Comparison of ENCODE assay signal across 10 cellular contexts in the genomic region with DNA sequence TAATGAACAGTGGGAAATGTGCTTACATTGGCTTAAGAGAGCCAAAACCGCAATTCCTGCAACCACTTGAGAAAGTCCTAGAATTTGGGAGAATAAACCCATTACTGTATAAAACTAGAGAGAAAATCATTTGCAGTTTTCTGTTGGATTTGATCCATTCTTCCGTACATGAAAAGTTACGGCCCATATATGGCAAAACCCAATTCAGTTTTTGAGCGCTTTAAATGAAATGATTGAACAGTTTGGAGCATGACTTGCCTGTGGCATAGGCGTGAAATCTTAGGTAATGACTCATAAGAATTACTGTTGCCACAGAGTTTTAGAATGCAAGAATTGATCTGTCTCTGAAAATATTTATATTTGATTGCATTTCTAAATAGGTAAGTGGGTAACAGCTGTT. TPM values are rescaled to one million over a fixed set of nuclear protein-coding genes. Genes with fewer than 3 reads are reported as not detected.
DNase-seq lines count a peak whose midpoint lies in the region; ATAC-seq and TF ChIP-seq lines count a peak whose summit lies in the region.
"Had no signal": no experiment of that assay in that cellular context is flagged by ENCODE, and none has a peak within 500 bp of the region (broad histone marks: within the 10 kb centered on the region; RNA-seq: fewer than 3 reads in every experiment).

No MANE protein-coding gene starts in this region.

- no peaks in the 10 kb centered on the region for H3K36me3 Mint-ChIP-seq in chondrocyte (ENCODE audit: low read depth)
- H3K36me3 Mint-ChIP-seq in mesothelial cell of epicardium = peaks cover 2% of the 10 kb centered on the region
- H3K36me3 Mint-ChIP-seq in glutamatergic neuron (ENCODE audit: unreplicated experiment) = no peaks in the 10 kb centered on the region

- TF ChIP-seq CTCF in chondrocyte (IDR thresholded peaks at IDR 0.05) (no peak), mesothelial cell of epicardium (IDR thresholded peaks at IDR 0.05; ENCODE audit: unreplicated experiment) (no peak), glutamatergic neuron (IDR thresholded peaks at IDR 0.05; ENCODE audit: partially characterized antibody, unreplicated experiment) (no peak)

- H3K27ac Mint-ChIP-seq in chondrocyte (ENCODE audit: unreplicated experiment) = peak overlapping the region; percentile 70
- peak overlapping the region; percentile 62 for H3K27ac Mint-ChIP-seq in mesothelial cell of epicardium
- no peak overlapping the region for H3K27ac Mint-ChIP-seq in glutamatergic neuron (ENCODE audit: unreplicated experiment)

- ATAC-seq in GM21447 (IDR thresholded peaks at IDR 0.05; ENCODE audit: unreplicated experiment) = no peak

- H3K27me3 Mint-ChIP-seq in chondrocyte (ENCODE audit: low read depth) = no peaks in the 10 kb centered on the region
- no peaks in the 10 kb centered on the region for H3K27me3 Mint-ChIP-seq in mesothelial cell of epicardium (ENCODE audit: low read depth)
- no peaks in the 10 kb centered on the region for H3K27me3 Mint-ChIP-seq in glutamatergic neuron (ENCODE audit: unreplicated experiment)

- peaks cover 37% of the 10 kb centered on the region for H3K4me1 Mint-ChIP-seq in chondrocyte (ENCODE audit: low read depth)
- peaks cover 35% of the 10 kb centered on the region for H3K4me1 Mint-ChIP-seq in mesothelial cell of epicardium
- H3K4me1 Mint-ChIP-seq in glutamatergic neuron (ENCODE audit: low read depth, unreplicated experiment) = peaks cover 14% of the 10 kb centered on the region

- DNase-seq in EL (peak; percentile 60), NCI-H460 (ENCODE audit: extremely low read depth, low read depth) (peak; percentile 4), chondrocyte (ENCODE audit: low spot score) (no peak), mesothelial cell of epicardium (ENCODE audit: low spot score in 2 of 2, unreplicated experiment in 2 of 2) (no peak), SIG-M5 (lab: John Stamatoyannopoulos, UW) (no peak), NCI-H2196 treated with DMSO at 0.1 percent for 48 hours (lab: John Stamatoyannopoulos, UW; ENCODE audit: unreplicated experiment) (no peak), glutamatergic neuron (no peak)
- DNase-seq: GF-D8, NCI-H1930 had no signal

- H3K9me3 Mint-ChIP-seq in chondrocyte (ENCODE audit: low read depth) (no peaks in the 10 kb centered on the region), mesothelial cell of epicardium (no peaks in the 10 kb centered on the region), glutamatergic neuron (ENCODE audit: unreplicated experiment) (no peaks in the 10 kb centered on the region)

- H3K4me3 Mint-ChIP-seq in chondrocyte (ENCODE audit: unreplicated experiment) (no peak overlapping the region), mesothelial cell of epicardium (no peak overlapping the region), glutamatergic neuron (ENCODE audit: unreplicated experiment) (no peak overlapping the region)

RNA-seq across cellular contexts. Expression of a gene that starts 52.0 kb away (rescaled TPM):
- total RNA-seq in NCI-H460 (2014; rRNA removed; shearing (Covaris generic)) = 2.1 and 2.3 TPM in 2 replicates
- 1.8 and 3.2 TPM in 2 replicates for polyA plus RNA-seq in NCI-H460 (2014; cell fraction: nucleus; rRNA removed)
- total RNA-seq in chondrocyte (9.3 to 13.2 TPM (median 10.4 TPM) in 3 replicates), mesothelial cell of epicardium (20.4 to 21.2 TPM (median 21.2 TPM) in 3 replicates), glutamatergic neuron (ENCODE audit: unreplicated experiment) (14.0 TPM)

Comparison
In these comparisons a context has a peak if more than half of its experiments do, and no peak if none do; other contexts are left out.
1. DNase-seq: peak in EL (single experiment) and NCI-H460 (single experiment); none in chondrocyte (single experiment), mesothelial cell of epicardium (0 of 2), SIG-M5 (single experiment), NCI-H2196 treated with DMSO at 0.1 percent for 48 hours (single experiment) and glutamatergic neuron (single experiment).